8 cellular contexts compared by ENCODE assay signal in genomic region chr22:26835929-26836528, GRCh38.
A peak's percentile ranks its signal among the peaks of the same experiment; 100 is the strongest.
DNase-seq lines count a peak whose midpoint lies in the region; ATAC-seq, FAIRE-seq and TF ChIP-seq lines count a peak whose summit lies in the region.

No MANE protein-coding gene starts in this region.

- peaks cover 43% of the 10 kb centered on the region for H3K27me3 Mint-ChIP-seq in astrocyte (ENCODE audit: low read depth, unreplicated experiment)

- H3K9me1 ChIP-seq in keratinocyte (ENCODE audit: control insufficient read depth, extremely low read depth, insufficient read depth, low read length), result no peaks in the 10 kb centered on the region

- in situ Hi-C loops in GM13977 (cut with MboI; ENCODE audit: low pct_unique_long_range_greater_than_20kb, low sequenced_read_pairs, unreplicated experiment), result no loop called here

- peaks cover 9% of the 10 kb centered on the region for H3K4me1 ChIP-seq in astrocyte (ENCODE audit: insufficient read depth, low read length)
- H3K4me1 ChIP-seq in keratinocyte (ENCODE audit: control insufficient read depth, extremely low read depth, insufficient read depth, low read length), result no peaks in the 10 kb centered on the region

- H3K36me3 ChIP-seq in astrocyte (ENCODE audit: insufficient read depth, low read length) (no peaks in the 10 kb centered on the region), keratinocyte (ENCODE audit: control insufficient read depth in 2 of 2, extremely low read depth in 1 of 2, insufficient read depth in 2 of 2, low read length in 2 of 2) (no peaks in the 10 kb centered on the region)

- H3K4me3 ChIP-seq in astrocyte (ENCODE audit: insufficient read depth, low read depth, low read length) (no peak overlapping the region), keratinocyte (ENCODE audit: control insufficient read depth in 2 of 3, extremely low read depth in 1 of 3, insufficient read depth in 2 of 3, low read depth in 1 of 3, low read length in 3 of 3) (no peak overlapping the region)

- no peak overlapping the region for H2AFZ ChIP-seq in astrocyte (ENCODE audit: low read depth, low read length)
- H2AFZ ChIP-seq in keratinocyte (ENCODE audit: control insufficient read depth, low read length), result no peak overlapping the region

- H3K27me3 ChIP-seq in astrocyte (ENCODE audit: insufficient read depth, low read length) (no peaks in the 10 kb centered on the region), keratinocyte (ENCODE audit: control insufficient read depth, extremely low read depth, insufficient read depth, low read length) (no peaks in the 10 kb centered on the region)

- DNase-seq in AG20443 (ENCODE audit: low spot score) (peak; percentile 65), GM13977 (ENCODE audit: low spot score) (peak; percentile 63), RKO (ENCODE audit: low spot score) (peak; percentile 55), astrocyte (ENCODE audit: low read depth) (no peak), keratinocyte (ENCODE audit: low read depth, low spot score) (no peak), GF-D8 (lab: John Stamatoyannopoulos, UW) (no peak)
- DNase-seq in stimulated activated CD4-positive, alpha-beta T cell treated with anti-CD3 and anti-CD28 coated beads, TNF-alpha, amount 100 ng/mL, for 4 hours (ENCODE audit: low read depth in 3 of 3), result peak in 2 of 3 experiments; percentile 4

- no peak overlapping the region for H3K4me3 Mint-ChIP-seq in astrocyte (ENCODE audit: unreplicated experiment)

- ATAC-seq in HG03045 (IDR thresholded peaks at IDR 0.05; ENCODE audit: unreplicated experiment), result no peak

- H3K9ac ChIP-seq in astrocyte (ENCODE audit: low read length) (no peak overlapping the region), keratinocyte (ENCODE audit: control insufficient read depth, extremely low read depth, insufficient read depth, low read length) (no peak overlapping the region)

- H3K9me3 Mint-ChIP-seq in astrocyte (ENCODE audit: unreplicated experiment), result peaks cover 2% of the 10 kb centered on the region

- H4K20me1 ChIP-seq in astrocyte (ENCODE audit: insufficient read depth, low read length), result no peaks in the 10 kb centered on the region
- no peaks in the 10 kb centered on the region for H4K20me1 ChIP-seq in keratinocyte (ENCODE audit: control insufficient read depth, extremely low read depth, insufficient read depth, low read length)

- peak; percentile 68 for TF ChIP-seq CTCF in GM13977 (IDR thresholded peaks at IDR 0.05; ENCODE audit: extremely low read depth, insufficient read depth, missing control alignments)
- TF ChIP-seq CTCF in astrocyte (IDR thresholded peaks at IDR 0.05; ENCODE audit: insufficient read depth, low read depth, low read length), result peak; percentile 54
- TF ChIP-seq CTCF in keratinocyte (optimal IDR thresholded peaks at IDR 0.05 in 1 of 3, IDR thresholded peaks at IDR 0.05 in 1 of 3, conservative IDR thresholded peaks at IDR 0.05 in 1 of 3; ENCODE audit: extremely low read depth in 1 of 3, insufficient read depth in 2 of 3, low read length in 3 of 3), result peak; percentile 61 to 81 (median 74)

- dilution Hi-C loops in keratinocyte (cut with MboI; ENCODE audit: extremely low pct_ligation_motif_present, low sequenced_read_pairs), result no loop called here

- H3K36me3 Mint-ChIP-seq in astrocyte (ENCODE audit: low read depth, unreplicated experiment), result peaks cover 2% of the 10 kb centered on the region

- H3K4me2 ChIP-seq in astrocyte (ENCODE audit: low read length) (no peak overlapping the region), keratinocyte (ENCODE audit: control insufficient read depth, extremely low read depth, insufficient read depth, low read depth, low read length) (no peak overlapping the region)

- H3K9me3 ChIP-seq in astrocyte (ENCODE audit: insufficient read depth, low read depth, low read length) (no peaks in the 10 kb centered on the region), keratinocyte (ENCODE audit: control insufficient read depth, low read depth, low read length) (no peaks in the 10 kb centered on the region)

- H3K27ac ChIP-seq in astrocyte (ENCODE audit: low read depth, low read length) (no peak overlapping the region), keratinocyte (ENCODE audit: control insufficient read depth, insufficient read depth, low read length) (no peak overlapping the region)

- FAIRE-seq in astrocyte (lab: Jason Lieb, UNC) (no peak), keratinocyte (lab: Jason Lieb, UNC) (peak; percentile 41)

- H3K79me2 ChIP-seq in astrocyte (ENCODE audit: insufficient read depth, low read length) (no peaks in the 10 kb centered on the region), keratinocyte (ENCODE audit: control insufficient read depth, insufficient read depth, low read length) (no peaks in the 10 kb centered on the region)

- H3K27ac Mint-ChIP-seq in astrocyte (ENCODE audit: unreplicated experiment), result no peak overlapping the region

- H3K4me1 Mint-ChIP-seq in astrocyte (ENCODE audit: low read depth, unreplicated experiment), result peaks cover 6% of the 10 kb centered on the region

Comparison
In these comparisons a context has a peak if more than half of its experiments do, and no peak if none do; other contexts are left out.
1. DNase-seq: peak in AG20443 (single experiment), GM13977 (single experiment), RKO (single experiment) and stimulated activated CD4-positive, alpha-beta T cell treated with anti-CD3 and anti-CD28 coated beads, TNF-alpha, amount 100 ng/mL, for 4 hours (2 of 3); none in astrocyte (single experiment), keratinocyte (single experiment) and GF-D8 (single experiment).
2. Peak in every context shown above with its lines, with median percentiles within 50 percentile points of each other: CTCF ChIP-seq.